11 cellular contexts compared by ENCODE assay signal in genomic region chrX:154083134-154083517, GRCh38. TPM values are rescaled to one million over a fixed set of nuclear protein-coding genes. Genes with fewer than 3 reads are reported as not detected.
A peak's percentile ranks its signal among the peaks of the same experiment; 100 is the strongest.
DNase-seq lines count a peak whose midpoint lies in the region; ATAC-seq and TF ChIP-seq lines count a peak whose summit lies in the region.
"Had no signal": no experiment of that assay in that cellular context is flagged by ENCODE, and none has a peak within 500 bp of the region (broad histone marks: within the 10 kb centered on the region; RNA-seq: fewer than 3 reads in every experiment).

No MANE protein-coding gene starts in this region.

- no peaks in the 10 kb centered on the region for H3K27me3 Mint-ChIP-seq in activated naive CD4-positive, alpha-beta T cell treated with anti-CD3 and anti-CD28 coated beads, Interleukin-2, amount 10 ng/mL, durations not matched to agents 7 days and 5 days
- no peaks in the 10 kb centered on the region for H3K27me3 Mint-ChIP-seq in activated naive CD8-positive, alpha-beta T cell treated with anti-CD3 and anti-CD28 coated beads for 36 hours

- ATAC-seq in left lung (peak; percentile 58), upper lobe of right lung (peak; percentile 29)

- H3K4me3 Mint-ChIP-seq in activated naive CD4-positive, alpha-beta T cell treated with anti-CD3 and anti-CD28 coated beads, Interleukin-2, amount 10 ng/mL, durations not matched to agents 7 days and 5 days = no peak overlapping the region
- H3K4me3 Mint-ChIP-seq in activated naive CD8-positive, alpha-beta T cell treated with anti-CD3 and anti-CD28 coated beads for 36 hours = peak overlapping the region; percentile 42
- H3K4me3 Mint-ChIP-seq: neural crest cell had no signal

- H3K27ac Mint-ChIP-seq in activated naive CD4-positive, alpha-beta T cell treated with anti-CD3 and anti-CD28 coated beads, Interleukin-2, amount 10 ng/mL, durations not matched to agents 7 days and 5 days = peak overlapping the region; percentile 70
- H3K27ac Mint-ChIP-seq in activated naive CD8-positive, alpha-beta T cell treated with anti-CD3 and anti-CD28 coated beads for 36 hours = peak overlapping the region; percentile 86

- H3K4me3 ChIP-seq in left lung (no peak overlapping the region), upper lobe of right lung (no peak overlapping the region)

- peaks cover 24% of the 10 kb centered on the region for H3K4me1 Mint-ChIP-seq in activated naive CD4-positive, alpha-beta T cell treated with anti-CD3 and anti-CD28 coated beads, Interleukin-2, amount 10 ng/mL, durations not matched to agents 7 days and 5 days
- H3K4me1 Mint-ChIP-seq in activated naive CD8-positive, alpha-beta T cell treated with anti-CD3 and anti-CD28 coated beads for 36 hours = peaks cover 30% of the 10 kb centered on the region

- H3K9me3 ChIP-seq in left lung (no peaks in the 10 kb centered on the region), upper lobe of right lung (no peaks in the 10 kb centered on the region)
- H3K9me3 ChIP-seq: BE2C had no signal

- H3K36me3 Mint-ChIP-seq in activated naive CD4-positive, alpha-beta T cell treated with anti-CD3 and anti-CD28 coated beads, Interleukin-2, amount 10 ng/mL, durations not matched to agents 7 days and 5 days = peaks cover 28% of the 10 kb centered on the region
- peaks cover 44% of the 10 kb centered on the region for H3K36me3 Mint-ChIP-seq in activated naive CD8-positive, alpha-beta T cell treated with anti-CD3 and anti-CD28 coated beads for 36 hours

- CTCF ChIA-PET in activated naive CD4-positive, alpha-beta T cell treated with anti-CD3 and anti-CD28 coated beads, Interleukin-2, amount 10 ng/mL, durations not matched to agents 7 days and 5 days (lab: Charles Lee) = no interaction called here

- no peak for TF ChIP-seq CTCF in left lung (IDR thresholded peaks at IDR 0.05)
- no peak for TF ChIP-seq CTCF in upper lobe of right lung (IDR thresholded peaks at IDR 0.05)
- no peak for TF ChIP-seq CTCF in GM10266 (IDR thresholded peaks at IDR 0.05; ENCODE audit: control insufficient read depth, insufficient read depth, low read depth, missing control alignments)

- H3K27me3 ChIP-seq in left lung = no peaks in the 10 kb centered on the region
- no peaks in the 10 kb centered on the region for H3K27me3 ChIP-seq in upper lobe of right lung
- H3K27me3 ChIP-seq: BE2C had no signal

- DNase-seq in activated naive CD4-positive, alpha-beta T cell treated with anti-CD3 and anti-CD28 coated beads, Interleukin-2, amount 10 ng/mL, durations not matched to agents 7 days and 5 days = no peak
- DNase-seq in activated naive CD4-positive, alpha-beta T cell treated with Interleukin-2 at 50 U/mL for 16 hours = no peak
- DNase-seq in activated naive CD8-positive, alpha-beta T cell treated with anti-CD3 and anti-CD28 coated beads for 36 hours = no peak
- DNase-seq in left lung (no peak), upper lobe of right lung (no peak), GM10266 (ENCODE audit: extremely low spot score) (no peak), AG08395 (ENCODE audit: low spot score) (no peak), HT-29 (ENCODE audit: low spot score) (no peak)
- DNase-seq: BE2C, SW 1271 had no signal

- H3K4me1 ChIP-seq in left lung (peaks cover 5 to 29% of the 10 kb centered on the region in 2 donors), upper lobe of right lung (peaks cover 16% of the 10 kb centered on the region)
- H3K4me1 ChIP-seq: BE2C had no signal

- H3K27ac ChIP-seq in left lung = peak overlapping the region; percentile 48 to 57
- peak overlapping the region; percentile 60 for H3K27ac ChIP-seq in upper lobe of right lung

- intact Hi-C loops in left lung (cut with DNase I) (no loop called here), upper lobe of right lung (cut with DNase I) (no loop called here)

- H3K9me3 Mint-ChIP-seq in activated naive CD4-positive, alpha-beta T cell treated with anti-CD3 and anti-CD28 coated beads, Interleukin-2, amount 10 ng/mL, durations not matched to agents 7 days and 5 days = no peaks in the 10 kb centered on the region
- H3K9me3 Mint-ChIP-seq in activated naive CD8-positive, alpha-beta T cell treated with anti-CD3 and anti-CD28 coated beads for 36 hours = peaks cover 4% of the 10 kb centered on the region

- H3K36me3 ChIP-seq in left lung = no peaks in the 10 kb centered on the region
- no peaks in the 10 kb centered on the region for H3K36me3 ChIP-seq in upper lobe of right lung
- H3K36me3 ChIP-seq: BE2C had no signal

RNA-seq across cellular contexts. Expression of gene MECP2, which starts 14.4 kb away (rescaled TPM):
- 10 to 100 TPM; 50.9 to 53.1 TPM for total RNA-seq in activated naive CD8-positive, alpha-beta T cell treated with anti-CD3 and anti-CD28 coated beads for 36 hours
- 10 to 100 TPM; 36.2 to 47.1 TPM for total RNA-seq in left lung
- 58.6 TPM for total RNA-seq in upper lobe of right lung
- total RNA-seq in HT-29 (2014; rRNA removed; shearing (Covaris generic)) = 41.6 and 52.9 TPM in 2 replicates
